ENCODE assay signal across 13 cellular contexts in genomic region chr12:86081798-86082197, GRCh38.
DNase-seq lines count a peak whose midpoint lies in the region; ATAC-seq and TF ChIP-seq lines count a peak whose summit lies in the region.
"Had no signal": no experiment of that assay in that cellular context is flagged by ENCODE, and none has a peak within 500 bp of the region (broad histone marks: within the 10 kb centered on the region; RNA-seq: fewer than 3 reads in every experiment).

No MANE protein-coding gene starts in this region.

- ATAC-seq in GM19351 (IDR thresholded peaks at IDR 0.05; ENCODE audit: unreplicated experiment), result no peak
- ATAC-seq: HepG2 had no signal

- H3K36me3 ChIP-seq in tibial nerve, result no peaks in the 10 kb centered on the region
- H3K36me3 ChIP-seq: BE2C, HAP-1 had no signal

- H3K36me3 Mint-ChIP-seq in activated naive CD4-positive, alpha-beta T cell treated with anti-CD3 and anti-CD28 coated beads, Interleukin-2, amount 10 ng/mL, durations not matched to agents 7 days and 5 days, result no peaks in the 10 kb centered on the region
- H3K36me3 Mint-ChIP-seq: CD4-positive, alpha-beta memory T cell had no signal

- DNase-seq in RPMI7951 (ENCODE audit: low read depth) (peak; percentile 2), brain pericyte (ENCODE audit: low read depth, low spot score) (peak; percentile 3), myocyte (ENCODE audit: low read depth) (peak; percentile 8), tibial nerve (ENCODE audit: low spot score in 2 of 2) (no peak)
- DNase-seq in activated naive CD4-positive, alpha-beta T cell treated with anti-CD3 and anti-CD28 coated beads, Interleukin-2, amount 10 ng/mL, durations not matched to agents 7 days and 5 days, result no peak
- DNase-seq in stimulated activated CD4-positive, alpha-beta T cell treated with anti-CD3 and anti-CD28 coated beads, Interleukin-2, amount 100 ng/mL, for 48 hours, result no peak
- DNase-seq: BE2C; CD4-positive, alpha-beta memory T cell; DMS79 had no signal

- H3K4me1 ChIP-seq in tibial nerve, result peaks cover 0 to 11% (median 3%) of the 10 kb centered on the region in 4 donors
- H3K4me1 ChIP-seq: BE2C, HAP-1 had no signal

- no peaks in the 10 kb centered on the region for H3K9me3 ChIP-seq in tibial nerve
- H3K9me3 ChIP-seq: BE2C, HAP-1 had no signal

- H3K27me3 Mint-ChIP-seq in activated naive CD4-positive, alpha-beta T cell treated with anti-CD3 and anti-CD28 coated beads, Interleukin-2, amount 10 ng/mL, durations not matched to agents 7 days and 5 days, result no peaks in the 10 kb centered on the region
- H3K27me3 Mint-ChIP-seq: CD4-positive, alpha-beta memory T cell had no signal

- H3K4me1 Mint-ChIP-seq in activated naive CD4-positive, alpha-beta T cell treated with anti-CD3 and anti-CD28 coated beads, Interleukin-2, amount 10 ng/mL, durations not matched to agents 7 days and 5 days, result no peaks in the 10 kb centered on the region
- H3K4me1 Mint-ChIP-seq: CD4-positive, alpha-beta memory T cell had no signal

- TF ChIP-seq EP300 in tibial nerve (IDR thresholded peaks at IDR 0.05), result no peak

- peak overlapping the region in 1 of 4 donors; percentile 49 for H3K27ac ChIP-seq in tibial nerve
- H3K27ac ChIP-seq: C4-2B had no signal

- H3K27ac Mint-ChIP-seq in activated naive CD4-positive, alpha-beta T cell treated with anti-CD3 and anti-CD28 coated beads, Interleukin-2, amount 10 ng/mL, durations not matched to agents 7 days and 5 days, result no peak overlapping the region
- H3K27ac Mint-ChIP-seq: CD4-positive, alpha-beta memory T cell had no signal

- peaks cover 6% of the 10 kb centered on the region for H3K9me3 Mint-ChIP-seq in activated naive CD4-positive, alpha-beta T cell treated with anti-CD3 and anti-CD28 coated beads, Interleukin-2, amount 10 ng/mL, durations not matched to agents 7 days and 5 days

- TF ChIP-seq POLR2A in tibial nerve (IDR thresholded peaks at IDR 0.05), result no peak

- H3K4me3 ChIP-seq in tibial nerve, result no peak overlapping the region
- H3K4me3 ChIP-seq: HAP-1 had no signal

- WGBS in tibial nerve, 2 donors, result 23 to 39% methylated on average over 2 of the region's 2 CpGs

- H3K4me3 Mint-ChIP-seq in activated naive CD4-positive, alpha-beta T cell treated with anti-CD3 and anti-CD28 coated beads, Interleukin-2, amount 10 ng/mL, durations not matched to agents 7 days and 5 days, result no peak overlapping the region
- H3K4me3 Mint-ChIP-seq: CD4-positive, alpha-beta memory T cell had no signal

- CTCF ChIA-PET in activated naive CD4-positive, alpha-beta T cell treated with anti-CD3 and anti-CD28 coated beads, Interleukin-2, amount 10 ng/mL, durations not matched to agents 7 days and 5 days (lab: Charles Lee), result no interaction called here

- H3K27me3 ChIP-seq in tibial nerve, result no peaks in the 10 kb centered on the region
- H3K27me3 ChIP-seq: BE2C had no signal

- TF ChIP-seq CTCF in tibial nerve (IDR thresholded peaks at IDR 0.05), result no peak

Comparison
In these comparisons a context has a peak if more than half of its experiments do, and no peak if none do; other contexts are left out.
1. DNase-seq: peak in RPMI7951 (single experiment), brain pericyte (single experiment) and myocyte (single experiment); none in tibial nerve (0 of 2), activated naive CD4-positive, alpha-beta T cell treated with anti-CD3 and anti-CD28 coated beads, Interleukin-2, amount 10 ng/mL, durations not matched to agents 7 days and 5 days (single experiment) and stimulated activated CD4-positive, alpha-beta T cell treated with anti-CD3 and anti-CD28 coated beads, Interleukin-2, amount 100 ng/mL, for 48 hours (0 of 2).